ENCODE assay signal across 8 cellular contexts in genomic region chr18:76494181-76494540, GRCh38. TPM values are rescaled to one million over a fixed set of nuclear protein-coding genes. Genes with fewer than 3 reads are reported as not detected.
A peak's percentile ranks its signal among the peaks of the same experiment; 100 is the strongest.
DNase-seq lines count a peak whose midpoint lies in the region; ATAC-seq, FAIRE-seq and TF ChIP-seq lines count a peak whose summit lies in the region.

No MANE protein-coding gene starts in this region.

- CTCF ChIA-PET in endothelial cell of umbilical vein (lab: Charles Lee) = interaction anchor here (1.2 kb wide), 1 partner anchor 127 kb away, joined by 3 read pairs; no protein-coding TSS in a partner anchor

- ATAC-seq in GM23338 (no peak; the same call in 1 of the 3 replicates), naive B cell (ENCODE audit: low read depth in 2 of 2) (no peak)

- peak overlapping the region; percentile 78 for H3K4me3 Mint-ChIP-seq in GM23338
- peak overlapping the region; percentile 88 to 99 (median 96) for H3K4me3 Mint-ChIP-seq in naive B cell

- H3F3A ChIP-seq in GM23338 (replicated peaks; ENCODE audit: low read depth) = 0 out of 2 replicates have a peak, but pooled peaks cover 9% of the 10 kb centered on the region

- no peaks in the 10 kb centered on the region for H3K9me1 ChIP-seq in endothelial cell of umbilical vein (replicated peaks; ENCODE audit: control insufficient read depth, extremely low read depth, insufficient read depth, low read length)

- H3K4me1 ChIP-seq in GM23338 (ENCODE audit: insufficient read depth) (peaks cover 21% of the 10 kb centered on the region), SJSA1 (replicated peaks) (peaks cover 18% of the 10 kb centered on the region), endothelial cell of umbilical vein (ENCODE audit: control insufficient read depth, extremely low read depth, insufficient read depth, low read length) (peaks cover 25% of the 10 kb centered on the region)

- H3K27me3 ChIP-seq in GM23338 (ENCODE audit: insufficient read depth) (peaks cover 73% of the 10 kb centered on the region), SJSA1 (replicated peaks) (0 out of 2 replicates have a peak, but pooled peaks cover 6% of the 10 kb centered on the region), endothelial cell of umbilical vein (ENCODE audit: control insufficient read depth in 2 of 2, insufficient read depth in 2 of 2, low read length in 2 of 2) (peaks cover 9 to 11% of the 10 kb centered on the region in 2 experiments)

- H3K4me3 ChIP-seq in GM23338 = peak overlapping the region; percentile 68
- peak overlapping the region; percentile 47 for H3K4me3 ChIP-seq in SJSA1
- peak overlapping the region; percentile 80 to 97 (median 97) for H3K4me3 ChIP-seq in endothelial cell of umbilical vein (replicated peaks in 1 of 3; ENCODE audit: insufficient read depth in 1 of 3, low read depth in 1 of 3, low read length in 3 of 3)

- POLR2A ChIA-PET in endothelial cell of umbilical vein (lab: Charles Lee) = interaction anchor here (0.7 to 1.8 kb wide), 2 partner anchors 10 to 44 kb away, joined by 3 to 7 read pairs; no protein-coding TSS in a partner anchor

- no peak for FAIRE-seq in endothelial cell of umbilical vein (lab: Jason Lieb, UNC)

- H4K20me1 ChIP-seq in GM23338 (replicated peaks; ENCODE audit: insufficient read depth) (no peaks in the 10 kb centered on the region), endothelial cell of umbilical vein (replicated peaks; ENCODE audit: control insufficient read depth, extremely low read depth, insufficient read depth, low read length) (no peaks in the 10 kb centered on the region)

- H3K27ac Mint-ChIP-seq in GM23338 = 0 out of 2 replicates have a peak overlapping the region, but pooled peaks have one; percentile 70
- H3K27ac Mint-ChIP-seq in naive B cell = peak overlapping the region in 4 of 6 donors; percentile 41 to 99 (median 86)

- no peak for TF ChIP-seq POLR2A in endothelial cell of umbilical vein (IDR thresholded peaks at IDR 0.05; ENCODE audit: low read depth, low read length)

- DNase-seq in AG08396 (ENCODE audit: low spot score) (peak; percentile 63), GM23338 (ENCODE audit: low spot score) (peak; percentile 63), SJSA1 (ENCODE audit: low read depth in 1 of 2, low spot score in 2 of 2) (no peak), endothelial cell of umbilical vein (ENCODE audit: low read depth, low spot score) (no peak), naive B cell (peak; percentile 17), DMS79 treated with DMSO at 0.1 percent for 48 hours (lab: John Stamatoyannopoulos, UW) (no peak), UCSD-AML1 (lab: John Stamatoyannopoulos, UW; ENCODE audit: unreplicated experiment) (no peak), activated gamma-delta T cell (lab: John Stamatoyannopoulos, UW) (no peak)

- peaks cover 57% of the 10 kb centered on the region for H3K27me3 Mint-ChIP-seq in GM23338 (ENCODE audit: insufficient read depth, low read depth, poor library complexity)
- no peaks in the 10 kb centered on the region for H3K27me3 Mint-ChIP-seq in naive B cell

- H3K36me3 Mint-ChIP-seq in GM23338 (ENCODE audit: low read depth) (no peaks in the 10 kb centered on the region; the same call in 2 of the 3 replicates), naive B cell (no peaks in the 10 kb centered on the region)

- no peak overlapping the region for H3K27ac ChIP-seq in GM23338 (ENCODE audit: low read depth)
- no peak overlapping the region for H3K27ac ChIP-seq in SJSA1
- peak overlapping the region; percentile 46 for H3K27ac ChIP-seq in endothelial cell of umbilical vein (ENCODE audit: insufficient read depth, low read depth, low read length)

- BruUV-seq in endothelial cell of umbilical vein (replicated peaks; lab: Mats Ljungman, UMichigan) = no TSS peak

- dilution Hi-C loops in endothelial cell of umbilical vein (cut with MboI; ENCODE audit: extremely low pct_ligation_motif_present, low sequenced_read_pairs) = no loop called here

- H2AFZ ChIP-seq in GM23338 (peak overlapping the region; percentile 61; the same call in 1 of the 2 replicates), endothelial cell of umbilical vein (ENCODE audit: low read depth, low read length) (peak overlapping the region; percentile 72)

- no peaks in the 10 kb centered on the region for H3K9me2 ChIP-seq in GM23338 (ENCODE audit: insufficient read depth)

- H3K36me3 ChIP-seq in GM23338 (ENCODE audit: insufficient read depth) (no peaks in the 10 kb centered on the region), SJSA1 (no peaks in the 10 kb centered on the region), endothelial cell of umbilical vein (ENCODE audit: control insufficient read depth in 2 of 2, extremely low read depth in 1 of 2, insufficient read depth in 2 of 2, low read length in 2 of 2) (no peaks in the 10 kb centered on the region)

- peaks cover 26% of the 10 kb centered on the region for H3K4me1 Mint-ChIP-seq in GM23338
- H3K4me1 Mint-ChIP-seq in naive B cell = peaks cover 33 to 59% (median 52%) of the 10 kb centered on the region in 3 donors

- H3K4me2 ChIP-seq in GM23338 = peak overlapping the region; percentile 89
- peak overlapping the region; percentile 100 for H3K4me2 ChIP-seq in endothelial cell of umbilical vein (ENCODE audit: insufficient read depth, low read length)

- peak overlapping the region; percentile 53 for H3K9ac ChIP-seq in endothelial cell of umbilical vein (replicated peaks; ENCODE audit: extremely low read depth, insufficient read depth, low read length)

- no peak for TF ChIP-seq CTCF in GM23338 (conservative IDR thresholded peaks at IDR 0.05; ENCODE audit: low read depth in 2 of 2)
- no peak for TF ChIP-seq CTCF in endothelial cell of umbilical vein (IDR thresholded peaks at IDR 0.05; ENCODE audit: extremely low read depth in 1 of 2, insufficient read depth in 1 of 2, low read depth in 1 of 2, low read length in 2 of 2)

- H3K79me2 ChIP-seq in GM23338 (replicated peaks; ENCODE audit: insufficient read depth) (peaks cover 11% of the 10 kb centered on the region), endothelial cell of umbilical vein (ENCODE audit: control insufficient read depth, insufficient read depth, low read length) (no peaks in the 10 kb centered on the region)

- intact Hi-C loops in endothelial cell of umbilical vein (cut with micrococcal nuclease) = loop anchor here (5.0 to 10.0 kb wide), 3 partner anchors 203 to 1997 kb away; partner anchors contain the start of genes CNDP2 and TSHZ1

- H3K9me3 Mint-ChIP-seq in GM23338 (no peaks in the 10 kb centered on the region; the same call in 2 of the 3 replicates), naive B cell (no peaks in the 10 kb centered on the region)

- H3K9me3 ChIP-seq in SJSA1 (replicated peaks) = no peaks in the 10 kb centered on the region
- no peaks in the 10 kb centered on the region for H3K9me3 ChIP-seq in endothelial cell of umbilical vein (replicated peaks; ENCODE audit: control insufficient read depth, insufficient read depth, low read length)

TF ChIP-seq in GM23338, 12 proteins besides CTCF, POLR2A, EP300 and RAD21 (continues in another document):
- TF ChIP-seq POLR2AphosphoS5 (IDR thresholded peaks at IDR 0.05; ENCODE audit: low read depth) = no peak
- TF ChIP-seq EZH2 (IDR thresholded peaks at IDR 0.05; ENCODE audit: low read depth, unreplicated experiment) = no peak
- TF ChIP-seq CREB1 (CRISPR knock-in tag; IDR thresholded peaks at IDR 0.05; ENCODE audit: low read depth) = no peak
- TF ChIP-seq EZH2phosphoT487 (IDR thresholded peaks at IDR 0.05; ENCODE audit: unreplicated experiment) = no peak
- TF ChIP-seq ETS1 (IDR thresholded peaks at IDR 0.05) = no peak
- no peak for TF ChIP-seq JUNB (IDR thresholded peaks at IDR 0.05; ENCODE audit: unreplicated experiment)
- TF ChIP-seq STAT1 (IDR thresholded peaks at IDR 0.05; ENCODE audit: unreplicated experiment) = no peak

TF ChIP-seq in endothelial cell of umbilical vein, 7 proteins besides CTCF, POLR2A, EP300 and RAD21:
- TF ChIP-seq FOS (IDR thresholded peaks at IDR 0.05; ENCODE audit: borderline replicate concordance, insufficient read depth, low read length) (no peak), EZH2 (IDR thresholded peaks at IDR 0.05; ENCODE audit: borderline replicate concordance, low read depth, low read length, severe bottlenecking) (peak; percentile 27)
TF ChIP-seq in endothelial cell of umbilical vein: peak in this region for 1.

RNA-seq across cellular contexts. Expression of gene ZNF516, which starts 0.9 kb away (rescaled TPM):
- 13.5 and 24.2 TPM in 2 replicates for total RNA-seq in GM23338 (2014; rRNA removed; shearing (Covaris generic))
- 11.9 and 12.2 TPM in 2 replicates for polyA plus RNA-seq in GM23338 (2016; fragmentation: Nextera tagmentation; extraction: Ambion mirVana)
- 9.0 and 17.4 TPM in 2 replicates for total RNA-seq in SJSA1 (2014; rRNA removed; shearing (Covaris generic))
- total RNA-seq in endothelial cell of umbilical vein = 19.1 and 20.9 TPM in 2 replicates
- 3.6 TPM in 2 replicates for polyA plus RNA-seq in endothelial cell of umbilical vein
- polyA plus RNA-seq in endothelial cell of umbilical vein (2011; cell fraction: cytosol; rRNA removed) = 2.1 and 2.6 TPM in 2 replicates
- polyA plus RNA-seq in endothelial cell of umbilical vein (2011; cell fraction: nucleus; rRNA removed) = 11.6 and 13.1 TPM in 2 replicates
- 5.5 and 9.5 TPM in 2 replicates for polyA plus RNA-seq in endothelial cell of umbilical vein (2012)
- 6.4 and 7.4 TPM in 2 replicates for polyA minus RNA-seq in endothelial cell of umbilical vein
- polyA minus RNA-seq in endothelial cell of umbilical vein (2011; cell fraction: cytosol; rRNA and poly(A)+ RNA removed) = not detected
- 8.9 and 11.2 TPM in 2 replicates for polyA minus RNA-seq in endothelial cell of umbilical vein (2011; cell fraction: nucleus; rRNA and poly(A)+ RNA removed)
- 1 to 10 TPM; 1.7 to 7.5 (median 4.8) TPM for polyA plus RNA-seq in naive B cell (ENCODE audit: low read depth in 6 of 6)

Comparison
In these comparisons a context has a peak if more than half of its experiments do, and no peak if none do; other contexts are left out.
1. DNase-seq: peak in AG08396 (single experiment), GM23338 (single experiment) and naive B cell (single experiment); none in SJSA1 (0 of 2), endothelial cell of umbilical vein (single experiment), DMS79 treated with DMSO at 0.1 percent for 48 hours (single experiment), UCSD-AML1 (single experiment) and activated gamma-delta T cell (single experiment).
2. H3K4me3 ChIP-seq: peak in every context shown above with its lines; median percentile 97 in endothelial cell of umbilical vein; 68 in GM23338; 47 in SJSA1.